In the genomic region with DNA sequence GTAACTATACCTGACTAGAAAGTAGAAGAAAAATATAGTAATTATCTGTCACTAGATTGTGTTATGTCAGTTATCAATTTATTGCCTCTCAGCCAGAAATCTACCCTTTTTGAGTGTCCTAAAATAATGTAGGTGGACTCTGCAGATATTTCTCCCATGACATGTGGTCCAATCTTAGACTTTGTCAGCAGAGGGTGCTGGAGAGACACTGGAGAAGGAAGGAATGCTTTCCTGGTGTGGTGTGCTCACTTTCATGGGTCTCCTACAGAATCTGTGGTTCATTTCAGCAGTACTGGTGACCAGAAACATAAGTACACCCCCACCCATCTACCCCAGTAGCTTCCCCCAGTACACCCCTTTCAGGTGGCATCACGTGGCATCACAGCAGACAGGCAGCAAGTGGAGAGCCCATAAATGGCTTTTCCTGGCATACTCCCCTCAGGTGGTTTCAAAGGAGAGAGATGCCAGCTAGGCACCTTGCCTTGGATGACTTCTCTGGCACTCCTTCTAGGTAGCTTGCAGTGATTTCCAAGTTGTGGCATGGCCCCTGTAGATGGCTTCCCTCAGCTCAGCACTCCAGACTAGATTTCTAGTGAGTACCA, we compare ENCODE assay signal across 10 cellular contexts.
DNase-seq lines count a peak whose midpoint lies in the region; ATAC-seq, FAIRE-seq and TF ChIP-seq lines count a peak whose summit lies in the region.
"Had no signal": no experiment of that assay in that cellular context is flagged by ENCODE, and none has a peak within 500 bp of the region (broad histone marks: within the 10 kb centered on the region; RNA-seq: fewer than 3 reads in every experiment).

No MANE protein-coding gene starts in this region.

- no peak for FAIRE-seq in HTR-8/SVneo (lab: Jason Lieb, UNC)

- no peak overlapping the region for H3K27ac Mint-ChIP-seq in T-helper 17 cell
- H3K27ac Mint-ChIP-seq: stimulated activated naive CD8-positive, alpha-beta T cell treated with anti-CD3 and anti-CD28 coated beads, Interleukin-15, Interleukin-2, amounts not matched to agents 100 ng/mL and 50 ng/mL, for 24 hours had no signal

- DNase-seq in AG09309 (ENCODE audit: low read depth) (no peak), GM20000 (ENCODE audit: low spot score) (peak; percentile 19), RWPE2 (ENCODE audit: low spot score) (no peak), hepatic stellate cell (ENCODE audit: low spot score) (peak; percentile 19), T-helper 17 cell (no peak), HTR-8/SVneo (ENCODE audit: insufficient read length, low spot score) (no peak)

- no peak overlapping the region for H3K4me3 Mint-ChIP-seq in T-helper 17 cell
- H3K4me3 Mint-ChIP-seq: stimulated activated naive CD8-positive, alpha-beta T cell treated with anti-CD3 and anti-CD28 coated beads, Interleukin-15, Interleukin-2, amounts not matched to agents 100 ng/mL and 50 ng/mL, for 24 hours had no signal

- ATAC-seq in RWPE2 (ENCODE audit: low read depth) (no peak), HG02884 (IDR thresholded peaks at IDR 0.05; ENCODE audit: unreplicated experiment) (no peak), T-helper 17 cell (no peak), HG02852 (IDR thresholded peaks at IDR 0.05; ENCODE audit: unreplicated experiment) (no peak)

- H3K36me3 Mint-ChIP-seq in T-helper 17 cell (ENCODE audit: low read depth) = peaks cover under 1% of the 10 kb centered on the region

- H3K27me3 ChIP-seq in RWPE2 (ENCODE audit: insufficient read depth, poor library complexity, severe bottlenecking) = peaks cover 7% of the 10 kb centered on the region

- H3K4me1 Mint-ChIP-seq in T-helper 17 cell = peaks cover 3% of the 10 kb centered on the region

- no peak overlapping the region for H3K27ac ChIP-seq in RWPE2 (ENCODE audit: poor library complexity, severe bottlenecking)
- H3K27ac ChIP-seq: epithelial cell of prostate had no signal

- H3K9me3 ChIP-seq in RWPE2 (ENCODE audit: severe bottlenecking) = no peaks in the 10 kb centered on the region
- H3K9me3 ChIP-seq in T-helper 17 cell (ENCODE audit: control insufficient read depth, low read length, poor library complexity, severe bottlenecking) = no peaks in the 10 kb centered on the region

- peaks cover 62% of the 10 kb centered on the region for H3K27me3 Mint-ChIP-seq in T-helper 17 cell
- H3K27me3 Mint-ChIP-seq: stimulated activated naive CD8-positive, alpha-beta T cell treated with anti-CD3 and anti-CD28 coated beads, Interleukin-15, Interleukin-2, amounts not matched to agents 100 ng/mL and 50 ng/mL, for 24 hours had no signal

- no peaks in the 10 kb centered on the region for H3K36me3 ChIP-seq in RWPE2 (ENCODE audit: low read depth)

- H3K4me1 ChIP-seq in RWPE2 (ENCODE audit: insufficient read depth, poor library complexity, severe bottlenecking) = peaks cover 5% of the 10 kb centered on the region

- H3K4me3 ChIP-seq in AG09309 (ENCODE audit: control insufficient read depth, low read depth, low read length) = no peak overlapping the region
- H3K4me3 ChIP-seq in RWPE2 (ENCODE audit: severe bottlenecking) = no peak overlapping the region

- TF ChIP-seq CTCF in AG09309 (IDR thresholded peaks at IDR 0.05; ENCODE audit: control insufficient read depth, insufficient read depth, low read depth, low read length, missing control alignments) (peak; percentile 51), GM20000 (IDR thresholded peaks at IDR 0.05; ENCODE audit: extremely low read depth, missing control alignments) (no peak), RWPE2 (IDR thresholded peaks at IDR 0.05; ENCODE audit: poor library complexity, severe bottlenecking) (peak; percentile 43)

Comparison
In these comparisons a context has a peak if more than half of its experiments do, and no peak if none do; other contexts are left out.
1. DNase-seq: peak in GM20000 (single experiment) and hepatic stellate cell (single experiment); none in AG09309 (single experiment), RWPE2 (single experiment), T-helper 17 cell (0 of 3) and HTR-8/SVneo (single experiment).